Comparison of ENCODE assay signal across 8 cellular contexts in genomic region chr1:42335809-42336518, GRCh38. TPM values are rescaled to one million over a fixed set of nuclear protein-coding genes. Genes with fewer than 3 reads are reported as not detected.
DNase-seq lines count a peak whose midpoint lies in the region; ATAC-seq and TF ChIP-seq lines count a peak whose summit lies in the region.

No MANE protein-coding gene starts in this region.

- no peak for ATAC-seq in GM18873 (IDR thresholded peaks at IDR 0.05; ENCODE audit: low FRiP score, unreplicated experiment)

- TF ChIP-seq POLR2A in sigmoid colon (IDR thresholded peaks at IDR 0.05) = no peak

- peaks cover 44% of the 10 kb centered on the region for H3K4me1 Mint-ChIP-seq in activated CD4-positive, alpha-beta T cell treated with anti-CD3 and anti-CD28 coated beads, Interleukin-2, amount 10 ng/mL, durations not matched to agents 7 days and 5 days
- H3K4me1 Mint-ChIP-seq in activated T-helper 2 cell treated with anti-CD3 and anti-CD28 coated beads, Interferon-gamma antibody, Interleukin-2, Interleukin-4, amounts not matched to agents 10 μg/mL and 5 μg/mL and 100 μg/mL, durations not matched to agents 14 hours and 24 hours and 36 hours (ENCODE audit: low read depth) = peaks cover 33% of the 10 kb centered on the region

- TF ChIP-seq EP300 in sigmoid colon (IDR thresholded peaks at IDR 0.05) = no peak

- peak overlapping the region; percentile 98 for H3K27ac ChIP-seq in hepatocyte
- H3K27ac ChIP-seq in sigmoid colon = peak overlapping the region; percentile 92 to 97 (median 96)

- H3K9me3 ChIP-seq in hepatocyte (ENCODE audit: low read depth) = no peaks in the 10 kb centered on the region
- H3K9me3 ChIP-seq in sigmoid colon = no peaks in the 10 kb centered on the region

- H3K9me2 ChIP-seq in hepatocyte (replicated peaks; ENCODE audit: insufficient read depth) = no peaks in the 10 kb centered on the region

- H3K4me2 ChIP-seq in hepatocyte = peak overlapping the region; percentile 80

- intact Hi-C loops in activated T-helper 2 cell treated with anti-CD3 and anti-CD28 coated beads, Interferon-gamma antibody, Interleukin-2, Interleukin-4, amounts not matched to agents 10 μg/mL and 5 μg/mL and 100 μg/mL, durations not matched to agents 14 hours and 24 hours and 36 hours (cut with micrococcal nuclease) = loop anchor here (1.0 to 10.0 kb wide), 4 partner anchors 46 to 429 kb away; partner anchors contain the start of genes C1orf50, P3H1, PPCS and RIMKLA
- intact Hi-C loops in sigmoid colon (cut with DNase I) = loop anchor here (1.0 to 10.0 kb wide), 7 partner anchors 46 to 429 kb away; partner anchors contain the start of genes C1orf50, P3H1, PPCS and PPIH

- H3K9me3 Mint-ChIP-seq in activated CD4-positive, alpha-beta T cell treated with anti-CD3 and anti-CD28 coated beads, Interleukin-2, amount 10 ng/mL, durations not matched to agents 7 days and 5 days = peaks cover 1% of the 10 kb centered on the region
- H3K9me3 Mint-ChIP-seq in activated T-helper 2 cell treated with anti-CD3 and anti-CD28 coated beads, Interferon-gamma antibody, Interleukin-2, Interleukin-4, amounts not matched to agents 10 μg/mL and 5 μg/mL and 100 μg/mL, durations not matched to agents 14 hours and 24 hours and 36 hours = no peaks in the 10 kb centered on the region

- H3K27me3 Mint-ChIP-seq in activated CD4-positive, alpha-beta T cell treated with anti-CD3 and anti-CD28 coated beads, Interleukin-2, amount 10 ng/mL, durations not matched to agents 7 days and 5 days = no peaks in the 10 kb centered on the region
- H3K27me3 Mint-ChIP-seq in activated T-helper 2 cell treated with anti-CD3 and anti-CD28 coated beads, Interferon-gamma antibody, Interleukin-2, Interleukin-4, amounts not matched to agents 10 μg/mL and 5 μg/mL and 100 μg/mL, durations not matched to agents 14 hours and 24 hours and 36 hours (ENCODE audit: low read depth) = no peaks in the 10 kb centered on the region

- CTCF ChIA-PET in activated CD4-positive, alpha-beta T cell treated with anti-CD3 and anti-CD28 coated beads, Interleukin-2, amount 10 ng/mL, durations not matched to agents 7 days and 5 days (lab: Charles Lee) = no interaction called here

- peak overlapping the region; percentile 93 for H3K27ac Mint-ChIP-seq in activated CD4-positive, alpha-beta T cell treated with anti-CD3 and anti-CD28 coated beads, Interleukin-2, amount 10 ng/mL, durations not matched to agents 7 days and 5 days
- H3K27ac Mint-ChIP-seq in activated T-helper 2 cell treated with anti-CD3 and anti-CD28 coated beads, Interferon-gamma antibody, Interleukin-2, Interleukin-4, amounts not matched to agents 10 μg/mL and 5 μg/mL and 100 μg/mL, durations not matched to agents 14 hours and 24 hours and 36 hours = peak overlapping the region; percentile 84

- H3K4me1 ChIP-seq in hepatocyte (ENCODE audit: insufficient read depth) (peaks cover 25% of the 10 kb centered on the region), sigmoid colon (peaks cover 0 to 35% (median 30%) of the 10 kb centered on the region in 4 donors)

- peak overlapping the region; percentile 51 for H3K4me3 ChIP-seq in hepatocyte
- peak overlapping the region; percentile 80 to 97 (median 89) for H3K4me3 ChIP-seq in sigmoid colon

- no peak for DNase-seq in activated CD4-positive, alpha-beta T cell treated with anti-CD3 and anti-CD28 coated beads, Interleukin-2, amount 10 ng/mL, durations not matched to agents 7 days and 5 days
- DNase-seq in activated CD4-positive, alpha-beta T cell treated with anti-CD3 and anti-CD28 coated beads, Interleukin-2, amount 50 U/mL, for 48 hours = no peak
- DNase-seq in NCI-H1417 treated with DMSO at 0.1 percent for 48 hours (lab: John Stamatoyannopoulos, UW) (peak; percentile 81), hepatocyte (ENCODE audit: low spot score) (peak; percentile 70), sigmoid colon (no peak), SKM-1 (lab: John Stamatoyannopoulos, UW; ENCODE audit: unreplicated experiment) (no peak)
- DNase-seq in activated T-helper 2 cell treated with anti-CD3 and anti-CD28 coated beads, Interferon-gamma antibody, Interleukin-2, Interleukin-4, amounts not matched to agents 10 μg/mL and 5 μg/mL and 100 μg/mL, durations not matched to agents 14 hours and 24 hours and 36 hours (ENCODE audit: low spot score) = no peak

- POLR2A ChIA-PET in activated CD4-positive, alpha-beta T cell treated with anti-CD3 and anti-CD28 coated beads, Interleukin-2, amount 10 ng/mL, durations not matched to agents 7 days and 5 days (lab: Charles Lee) = no interaction called here

- H3K36me3 ChIP-seq in hepatocyte (replicated peaks; ENCODE audit: insufficient read depth, low read depth) (no peaks in the 10 kb centered on the region), sigmoid colon (no peaks in the 10 kb centered on the region)

- peak overlapping the region; percentile 51 for H2AFZ ChIP-seq in hepatocyte

- peaks cover 7% of the 10 kb centered on the region for H3K36me3 Mint-ChIP-seq in activated CD4-positive, alpha-beta T cell treated with anti-CD3 and anti-CD28 coated beads, Interleukin-2, amount 10 ng/mL, durations not matched to agents 7 days and 5 days (ENCODE audit: low read depth)
- peaks cover 9% of the 10 kb centered on the region for H3K36me3 Mint-ChIP-seq in activated T-helper 2 cell treated with anti-CD3 and anti-CD28 coated beads, Interferon-gamma antibody, Interleukin-2, Interleukin-4, amounts not matched to agents 10 μg/mL and 5 μg/mL and 100 μg/mL, durations not matched to agents 14 hours and 24 hours and 36 hours (ENCODE audit: low read depth)

- H3K27me3 ChIP-seq in hepatocyte (no peaks in the 10 kb centered on the region), sigmoid colon (no peaks in the 10 kb centered on the region)

- H4K20me1 ChIP-seq in hepatocyte (ENCODE audit: insufficient read depth, poor library complexity, severe bottlenecking) = peaks cover 35% of the 10 kb centered on the region

- H3K4me3 Mint-ChIP-seq in activated CD4-positive, alpha-beta T cell treated with anti-CD3 and anti-CD28 coated beads, Interleukin-2, amount 10 ng/mL, durations not matched to agents 7 days and 5 days = peak overlapping the region; percentile 91
- H3K4me3 Mint-ChIP-seq in activated T-helper 2 cell treated with anti-CD3 and anti-CD28 coated beads, Interferon-gamma antibody, Interleukin-2, Interleukin-4, amounts not matched to agents 10 μg/mL and 5 μg/mL and 100 μg/mL, durations not matched to agents 14 hours and 24 hours and 36 hours (ENCODE audit: low read depth) = peak overlapping the region; percentile 90

- 16% methylated on average over 9 of the region's 9 CpGs for WGBS in hepatocyte (ENCODE audit: low lambda C conversion rate, missing lambda C conversion rate)
- WGBS in sigmoid colon, 2 donors = 5 to 7% methylated on average over 9 of the region's 9 CpGs

- peaks cover 43% of the 10 kb centered on the region for H3K79me2 ChIP-seq in hepatocyte

- TF ChIP-seq CTCF in hepatocyte (IDR thresholded peaks at IDR 0.05; ENCODE audit: poor library complexity) (no peak), sigmoid colon (IDR thresholded peaks at IDR 0.05) (no peak)

RNA-seq across cellular contexts. Expression of gene FOXJ3, which starts 0.9 kb away (rescaled TPM):
- 10 to 100 TPM; 46.5 to 56.0 TPM for total RNA-seq in activated CD4-positive, alpha-beta T cell treated with anti-CD3 and anti-CD28 coated beads, Interleukin-2, amount 10 ng/mL, durations not matched to agents 7 days and 5 days
- 43.1 and 46.4 TPM in 2 replicates for total RNA-seq in activated T-helper 2 cell treated with anti-CD3 and anti-CD28 coated beads, Interferon-gamma antibody, Interleukin-2, Interleukin-4, amounts not matched to agents 10 μg/mL and 5 μg/mL and 100 μg/mL, durations not matched to agents 14 hours and 24 hours and 36 hours
- total RNA-seq in hepatocyte = 39.0 and 47.9 TPM in 2 replicates
- polyA plus RNA-seq in hepatocyte = 17.6 and 19.0 TPM in 2 replicates
- 10 to 100 TPM; 39.9 to 53.8 (median 47.4) TPM for total RNA-seq in sigmoid colon
- polyA plus RNA-seq in sigmoid colon = 10 to 100 TPM; 14.4 to 16.8 (median 14.8) TPM

RNA-seq across cellular contexts. Expression of gene RIMKLA, which starts 44.6 kb away (rescaled TPM):
- under 1 TPM; 0.44 to 0.99 TPM for total RNA-seq in activated CD4-positive, alpha-beta T cell treated with anti-CD3 and anti-CD28 coated beads, Interleukin-2, amount 10 ng/mL, durations not matched to agents 7 days and 5 days
- 5.2 and 5.3 TPM in 2 replicates for total RNA-seq in activated T-helper 2 cell treated with anti-CD3 and anti-CD28 coated beads, Interferon-gamma antibody, Interleukin-2, Interleukin-4, amounts not matched to agents 10 μg/mL and 5 μg/mL and 100 μg/mL, durations not matched to agents 14 hours and 24 hours and 36 hours
- total RNA-seq in hepatocyte (1.1 and 1.4 TPM in 2 replicates), sigmoid colon (10 to 100 TPM in 1 of 4 donors, 1 to 10 TPM in 3; 2.1 to 11.4 (median 3.6) TPM)
- polyA plus RNA-seq in hepatocyte (0.66 and 2.3 TPM in 2 replicates), sigmoid colon (1 to 10 TPM; 2.6 to 7.6 (median 6.6) TPM)

Comparison
In these comparisons a context has a peak if more than half of its experiments do, and no peak if none do; other contexts are left out.
1. DNase-seq: peak in NCI-H1417 treated with DMSO at 0.1 percent for 48 hours (single experiment) and hepatocyte (single experiment); none in activated CD4-positive, alpha-beta T cell treated with anti-CD3 and anti-CD28 coated beads, Interleukin-2, amount 10 ng/mL, durations not matched to agents 7 days and 5 days (single experiment), activated CD4-positive, alpha-beta T cell treated with anti-CD3 and anti-CD28 coated beads, Interleukin-2, amount 50 U/mL, for 48 hours (0 of 2), activated T-helper 2 cell treated with anti-CD3 and anti-CD28 coated beads, Interferon-gamma antibody, Interleukin-2, Interleukin-4, amounts not matched to agents 10 μg/mL and 5 μg/mL and 100 μg/mL, durations not matched to agents 14 hours and 24 hours and 36 hours (single experiment), sigmoid colon (single experiment) and SKM-1 (single experiment).